ENCODE assay signal across 16 cellular contexts in genomic region chr2:134308474-134309385, GRCh38. TPM values are rescaled to one million over a fixed set of nuclear protein-coding genes. Genes with fewer than 3 reads are reported as not detected.
DNase-seq lines count a peak whose midpoint lies in the region; ATAC-seq, FAIRE-seq and TF ChIP-seq lines count a peak whose summit lies in the region.
"Had no signal": no experiment of that assay in that cellular context is flagged by ENCODE, and none has a peak within 500 bp of the region (broad histone marks: within the 10 kb centered on the region; RNA-seq: fewer than 3 reads in every experiment).

No MANE protein-coding gene starts in this region.

- no peak for DNase-seq in SK-N-SH
- no peak for DNase-seq in GM12891 (ENCODE audit: insufficient read length, low spot score)
- peak; percentile 13 for DNase-seq in amniotic epithelial cell (ENCODE audit: low read depth)
- no peak for DNase-seq in HT-29 (ENCODE audit: low spot score)
- no peak for DNase-seq in right lobe of liver
- DNase-seq: C1 segment of cervical spinal cord, EL, GOT3, HFFc6, NCI-H1436, NCI-H2081, NCI-H226 had no signal

- H3K27ac ChIP-seq in SK-N-SH (ENCODE audit: low read depth in 2 of 2, low read length in 1 of 2) = no peak overlapping the region
- H3K27ac ChIP-seq in right lobe of liver = no peak overlapping the region
- H3K27ac ChIP-seq: 22Rv1 had no signal

- ATAC-seq in SK-N-SH treated with all-trans-retinoic acid at 6 μM for 48 hours = no peak
- ATAC-seq in HG02870 (IDR thresholded peaks at IDR 0.05; ENCODE audit: unreplicated experiment) = peak; percentile 70
- no peak for ATAC-seq in HG02642 (IDR thresholded peaks at IDR 0.05; ENCODE audit: poor library complexity, unreplicated experiment)
- no peak for ATAC-seq in right lobe of liver

- no peaks in the 10 kb centered on the region for H4K20me1 ChIP-seq in SK-N-SH (ENCODE audit: insufficient read depth)

- no peaks in the 10 kb centered on the region for H3F3A ChIP-seq in SK-N-SH (replicated peaks; ENCODE audit: insufficient read depth)

- peaks cover 0 to 21% of the 10 kb centered on the region in 2 experiments; a peak in 2 of 4 replicates for H3K4me1 ChIP-seq in SK-N-SH (ENCODE audit: control insufficient read depth in 1 of 2, insufficient read depth in 2 of 2, low read depth in 1 of 2, low read length in 1 of 2)
- no peaks in the 10 kb centered on the region for H3K4me1 ChIP-seq in right lobe of liver

- no peak overlapping the region for H2AFZ ChIP-seq in SK-N-SH (ENCODE audit: low read depth)

- TF ChIP-seq CTCF in SK-N-SH (IDR thresholded peaks at IDR 0.05) (no peak), right lobe of liver (IDR thresholded peaks at IDR 0.05) (no peak)

- no peak overlapping the region for H3K9ac ChIP-seq in SK-N-SH

- no peak for TF ChIP-seq RAD21 in SK-N-SH (IDR thresholded peaks at IDR 0.05; ENCODE audit: low read length)

- CTCF ChIA-PET in SK-N-SH (lab: Yijun Ruan, JAX) = interaction anchor here (0.7 to 1.9 kb wide), 3 partner anchors 9 to 103 kb away, joined by 3 to 9 read pairs (median 4); no protein-coding TSS in a partner anchor

- intact Hi-C loops in right lobe of liver (cut with DNase I) = no loop called here

- POLR2A ChIA-PET in SK-N-SH (lab: Yijun Ruan, JAX) = no interaction called here

- H3K27me3 ChIP-seq in SK-N-SH (ENCODE audit: insufficient read depth) (no peaks in the 10 kb centered on the region), right lobe of liver (no peaks in the 10 kb centered on the region)

- H3K9me3 ChIP-seq in SK-N-SH = no peaks in the 10 kb centered on the region
- H3K9me3 ChIP-seq in right lobe of liver = no peaks in the 10 kb centered on the region

- no peak for TF ChIP-seq EP300 in SK-N-SH (IDR thresholded peaks at IDR 0.05; ENCODE audit: borderline replicate concordance in 1 of 2, low read depth in 1 of 2, low read length in 1 of 2)

- FAIRE-seq in GM12891 (lab: Jason Lieb, UNC) = peak; percentile 5

- no peak overlapping the region for H3K4me2 ChIP-seq in SK-N-SH

- no peaks in the 10 kb centered on the region for H3K79me2 ChIP-seq in SK-N-SH (ENCODE audit: insufficient read depth)

- no peak for TF ChIP-seq POLR2A in GM12891 (IDR thresholded peaks at IDR 0.05; ENCODE audit: low read depth, low read length)
- TF ChIP-seq POLR2A in right lobe of liver (IDR thresholded peaks at IDR 0.05) = no peak

- 90% methylated on average over 3 of the region's 3 CpGs for WGBS in SK-N-SH (ENCODE audit: low lambda C conversion rate)
- WGBS in right lobe of liver (ENCODE audit: insufficient coverage, low coverage, low lambda C conversion rate, missing lambda C conversion rate) = 85% methylated on average over 3 of the region's 3 CpGs

- H3K36me3 ChIP-seq in SK-N-SH (replicated peaks in 1 of 2; ENCODE audit: control insufficient read depth in 1 of 2, insufficient read depth in 2 of 2, low read length in 1 of 2) = no peaks in the 10 kb centered on the region
- H3K36me3 ChIP-seq in right lobe of liver = no peaks in the 10 kb centered on the region

- no peaks in the 10 kb centered on the region for H3K9me2 ChIP-seq in SK-N-SH

- no peak overlapping the region for H3K4me3 ChIP-seq in SK-N-SH (ENCODE audit: low read depth in 2 of 2, low read length in 1 of 2)
- H3K4me3 ChIP-seq in right lobe of liver = no peak overlapping the region

TF ChIP-seq in SK-N-SH treated with all-trans-retinoic acid at 6 μM for 48 hours, 23 proteins besides CTCF, POLR2A, EP300 and RAD21:
- TF ChIP-seq CSDC2 (CRISPR knock-in tag; IDR thresholded peaks at IDR 0.05) (no peak), ZNF8 (CRISPR knock-in tag; IDR thresholded peaks at IDR 0.05) (peak; percentile 95)

TF ChIP-seq in SK-N-SH, 30 proteins besides CTCF, POLR2A, EP300 and RAD21:
- TF ChIP-seq POLR2AphosphoS5 (IDR thresholded peaks at IDR 0.05; ENCODE audit: low read depth, low read length) (no peak), RCOR1 (IDR thresholded peaks at IDR 0.05; ENCODE audit: low read length) (no peak), TCF12 (IDR thresholded peaks at IDR 0.05) (no peak), FOXJ3 (CRISPR knock-in tag; IDR thresholded peaks at IDR 0.05) (no peak), SMC3 (IDR thresholded peaks at IDR 0.05; ENCODE audit: low read depth, low read length) (no peak), JUND (IDR thresholded peaks at IDR 0.05) (no peak), SIN3A (IDR thresholded peaks at IDR 0.05; ENCODE audit: borderline replicate concordance, low read depth, low read length) (no peak), GABPA (IDR thresholded peaks at IDR 0.05; ENCODE audit: low read depth) (no peak), EZH2phosphoT487 (IDR thresholded peaks at IDR 0.05; ENCODE audit: borderline replicate concordance, low read depth) (no peak), RXRA (IDR thresholded peaks at IDR 0.05; ENCODE audit: borderline replicate concordance, low read depth) (no peak), USF1 (IDR thresholded peaks at IDR 0.05; ENCODE audit: borderline replicate concordance, low read depth) (no peak), MXI1 (IDR thresholded peaks at IDR 0.05; ENCODE audit: low read depth, low read length) (no peak), RFX5 (IDR thresholded peaks at IDR 0.05; ENCODE audit: low read length) (no peak), CHD2 (IDR thresholded peaks at IDR 0.05; ENCODE audit: low read length, partially characterized antibody) (no peak), FOXM1 (IDR thresholded peaks at IDR 0.05; ENCODE audit: low read depth) (no peak), TAF1 (IDR thresholded peaks at IDR 0.05; ENCODE audit: borderline replicate concordance, low read depth, low read length) (no peak)
- TF ChIP-seq, protein P1, sequence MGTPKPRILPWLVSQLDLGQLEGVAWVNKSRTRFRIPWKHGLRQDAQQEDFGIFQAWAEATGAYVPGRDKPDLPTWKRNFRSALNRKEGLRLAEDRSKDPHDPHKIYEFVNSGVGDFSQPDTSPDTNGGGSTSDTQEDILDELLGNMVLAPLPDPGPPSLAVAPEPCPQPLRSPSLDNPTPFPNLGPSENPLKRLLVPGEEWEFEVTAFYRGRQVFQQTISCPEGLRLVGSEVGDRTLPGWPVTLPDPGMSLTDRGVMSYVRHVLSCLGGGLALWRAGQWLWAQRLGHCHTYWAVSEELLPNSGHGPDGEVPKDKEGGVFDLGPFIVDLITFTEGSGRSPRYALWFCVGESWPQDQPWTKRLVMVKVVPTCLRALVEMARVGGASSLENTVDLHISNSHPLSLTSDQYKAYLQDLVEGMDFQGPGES (IDR thresholded peaks at IDR 0.05; ENCODE audit: low read depth, low read length) = no peak
TF ChIP-seq in SK-N-SH: peak in this region for 0.

TF ChIP-seq in GM12891, 5 proteins besides CTCF, POLR2A, EP300 and RAD21:
- TF ChIP-seq PAX5 (IDR thresholded peaks at IDR 0.05; ENCODE audit: insufficient read depth, low read length, severe bottlenecking) = no peak
- TF ChIP-seq POLR2AphosphoS5 (IDR thresholded peaks at IDR 0.05; ENCODE audit: low read depth, low read length) = no peak
- TF ChIP-seq POU2F2 (IDR thresholded peaks at IDR 0.05; ENCODE audit: low read depth, low read length) = no peak
- TF ChIP-seq SPI1 (IDR thresholded peaks at IDR 0.05; ENCODE audit: low read depth, low read length) = no peak
- no peak for TF ChIP-seq TAF1 (IDR thresholded peaks at IDR 0.05; ENCODE audit: low read depth, low read length)

RNA-seq across cellular contexts. Expression of gene MGAT5, which starts 54.9 kb away (rescaled TPM):
- polyA plus RNA-seq in SK-N-SH (2012; rRNA removed) = 18.2 and 20.6 TPM in 2 replicates
- polyA plus RNA-seq in SK-N-SH (2012; cell fraction: cytosol; rRNA removed) = 18.2 and 21.6 TPM in 2 replicates
- 10.5 and 14.6 TPM in 2 replicates for polyA plus RNA-seq in SK-N-SH (2012; cell fraction: nucleus; rRNA removed)
- 27.6 TPM for polyA plus RNA-seq in GM12891 (2012; ENCODE audit: low read depth, missing spikeins)
- total RNA-seq in HT-29 (2014; rRNA removed; shearing (Covaris generic)) = 46.9 and 55.9 TPM in 2 replicates
- total RNA-seq in right lobe of liver = 10 to 100 TPM in 3 of 6 experiments, 1 to 10 TPM in 3; 4.5 to 16.0 (median 10.0) TPM
